Comparison of ENCODE assay signal across 8 cellular contexts in the genomic region with DNA sequence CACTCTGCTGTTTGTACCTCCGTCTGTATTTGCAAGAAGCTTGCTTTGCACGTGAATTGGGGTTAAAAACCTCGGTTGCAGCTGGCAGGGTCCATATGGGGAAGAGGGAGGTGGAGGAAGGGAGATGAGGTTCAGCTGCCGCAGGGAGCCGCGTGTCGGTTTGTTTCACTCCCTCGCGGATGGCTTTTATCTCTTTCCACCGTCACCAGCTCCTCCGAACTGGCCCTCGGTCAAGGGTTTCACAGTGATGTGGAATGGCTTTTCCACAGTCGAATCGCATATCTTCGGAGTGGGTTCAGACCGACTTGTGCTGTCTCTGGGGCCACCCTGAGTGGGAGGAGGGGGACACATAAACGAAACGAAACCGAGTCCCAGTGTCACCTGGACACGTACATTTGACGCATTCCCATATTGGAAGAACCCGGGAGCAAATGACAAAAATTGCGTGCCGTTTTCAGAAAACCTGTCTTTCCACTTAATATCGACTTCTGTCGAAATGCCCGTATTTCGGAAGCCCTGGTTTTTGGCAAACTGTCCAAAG. TPM values are rescaled to one million over a fixed set of nuclear protein-coding genes. Genes with fewer than 3 reads are reported as not detected.
DNase-seq lines count a peak whose midpoint lies in the region; ATAC-seq and TF ChIP-seq lines count a peak whose summit lies in the region.

No MANE protein-coding gene starts in this region.

- no peak overlapping the region for H2AK5ac ChIP-seq in neuronal stem cell (ENCODE audit: low read depth, low read length)

- no peak overlapping the region for H3K23ac ChIP-seq in neuronal stem cell (ENCODE audit: low read depth, low read length, poor library complexity)

- no peaks in the 10 kb centered on the region for H3K27me3 Mint-ChIP-seq in activated T-helper 1 cell treated with anti-CD3 and anti-CD28 coated beads, Interleukin-12 subunit alpha, Interleukin-12 subunit beta, Interleukin-2, Interleukin-4 antibody, amounts not matched to agents 30 ng/mL and 10 ng/mL and 1 ng/mL, durations not matched to agents 14 hours and 24 hours and 36 hours (ENCODE audit: insufficient read depth)

- peak overlapping the region; percentile 76 for H3K18ac ChIP-seq in neuronal stem cell (ENCODE audit: low read length)

- DNase-seq in activated CD4-positive, CD25-positive, alpha-beta regulatory T cell treated with anti-CD3 and anti-CD28 coated beads, Interleukin-2, amount 50 U/mL, for 72 hours = peak; percentile 30
- no peak for DNase-seq in activated CD4-positive, CD25-positive, alpha-beta regulatory T cell (lab: John Stamatoyannopoulos, UW)
- DNase-seq in NCI-H2227 (lab: John Stamatoyannopoulos, UW; ENCODE audit: unreplicated experiment) (peak; percentile 33), foreskin keratinocyte (no peak), neuronal stem cell (ENCODE audit: low spot score) (no peak)
- DNase-seq in activated T-helper 1 cell treated with anti-CD3 and anti-CD28 coated beads, Interleukin-12 subunit alpha, Interleukin-12 subunit beta, Interleukin-2, Interleukin-4 antibody, amounts not matched to agents 30 ng/mL and 10 ng/mL and 1 ng/mL, durations not matched to agents 14 hours and 24 hours and 36 hours (ENCODE audit: low spot score) = peak; percentile 2

- H4K91ac ChIP-seq in neuronal stem cell (ENCODE audit: low read depth, low read length, poor library complexity) = no peak overlapping the region

- ATAC-seq in foreskin keratinocyte = no peak
- no peak for ATAC-seq in HG02970 (IDR thresholded peaks at IDR 0.05; ENCODE audit: low FRiP score, unreplicated experiment)
- ATAC-seq in GM21515 (IDR thresholded peaks at IDR 0.05; ENCODE audit: unreplicated experiment) = no peak

- H3K27ac Mint-ChIP-seq in activated T-helper 1 cell treated with anti-CD3 and anti-CD28 coated beads, Interleukin-12 subunit alpha, Interleukin-12 subunit beta, Interleukin-2, Interleukin-4 antibody, amounts not matched to agents 30 ng/mL and 10 ng/mL and 1 ng/mL, durations not matched to agents 14 hours and 24 hours and 36 hours = peak overlapping the region; percentile 86

- H3K9me3 Mint-ChIP-seq in activated T-helper 1 cell treated with anti-CD3 and anti-CD28 coated beads, Interleukin-12 subunit alpha, Interleukin-12 subunit beta, Interleukin-2, Interleukin-4 antibody, amounts not matched to agents 30 ng/mL and 10 ng/mL and 1 ng/mL, durations not matched to agents 14 hours and 24 hours and 36 hours = no peaks in the 10 kb centered on the region

- H3K14ac ChIP-seq in neuronal stem cell (ENCODE audit: low read length) = no peak overlapping the region

- H3K27ac ChIP-seq in foreskin keratinocyte = peak overlapping the region; percentile 89
- H3K27ac ChIP-seq in neuronal stem cell (replicated peaks; ENCODE audit: low read length) = peak overlapping the region; percentile 86

- peak overlapping the region; percentile 88 for H3K9ac ChIP-seq in neuronal stem cell (ENCODE audit: low read depth, low read length, poor library complexity)

- TF ChIP-seq CTCF in foreskin keratinocyte (conservative IDR thresholded peaks at IDR 0.05) = no peak

- H2BK15ac ChIP-seq in neuronal stem cell (ENCODE audit: low read length) = no peak overlapping the region

- H2BK12ac ChIP-seq in neuronal stem cell (ENCODE audit: low read length) = no peak overlapping the region

- H4K8ac ChIP-seq in neuronal stem cell (ENCODE audit: low read depth, low read length) = no peak overlapping the region

- H3K4me3 ChIP-seq in neuronal stem cell (ENCODE audit: low read length in 2 of 2) = peak overlapping the region; percentile 87 to 92

- H2BK120ac ChIP-seq in neuronal stem cell (ENCODE audit: low read depth, low read length) = no peak overlapping the region

- H3K36me3 ChIP-seq in neuronal stem cell (replicated peaks in 1 of 2; ENCODE audit: control insufficient read depth in 2 of 2, insufficient read depth in 2 of 2, low read length in 2 of 2) = peaks cover 2 to 36% of the 10 kb centered on the region in 2 donors

- intact Hi-C loops in activated T-helper 1 cell treated with anti-CD3 and anti-CD28 coated beads, Interleukin-12 subunit alpha, Interleukin-12 subunit beta, Interleukin-2, Interleukin-4 antibody, amounts not matched to agents 30 ng/mL and 10 ng/mL and 1 ng/mL, durations not matched to agents 14 hours and 24 hours and 36 hours (cut with micrococcal nuclease) = loop anchor here (1.0 to 10.0 kb wide), 8 partner anchors 58 to 1904 kb away; partner anchors contain the start of genes C1GALT1C1, CUL4B, MCTS1 and NDUFA1

- H3K4ac ChIP-seq in neuronal stem cell (ENCODE audit: low read length) = no peak overlapping the region

- WGBS in neuronal stem cell (ENCODE audit: extremely low coverage in 2 of 2, insufficient read length in 2 of 2, insufficient replicate concordance in 1 of 2), 2 donors = no CpG with 5 or more reads among the region's 28 CpGs

- peaks cover 17% of the 10 kb centered on the region for H3K4me1 Mint-ChIP-seq in activated T-helper 1 cell treated with anti-CD3 and anti-CD28 coated beads, Interleukin-12 subunit alpha, Interleukin-12 subunit beta, Interleukin-2, Interleukin-4 antibody, amounts not matched to agents 30 ng/mL and 10 ng/mL and 1 ng/mL, durations not matched to agents 14 hours and 24 hours and 36 hours (ENCODE audit: low read depth)

- no peaks in the 10 kb centered on the region for H3K27me3 ChIP-seq in foreskin keratinocyte
- H3K27me3 ChIP-seq in neuronal stem cell (ENCODE audit: control insufficient read depth in 3 of 3, insufficient read depth in 3 of 3, low read depth in 1 of 3, low read length in 3 of 3) = peaks cover 0 to 23% (median 0%) of the 10 kb centered on the region in 3 experiments

- no peak overlapping the region for H2BK5ac ChIP-seq in neuronal stem cell (ENCODE audit: low read length)

- H3K4me2 ChIP-seq in neuronal stem cell (ENCODE audit: insufficient read depth, low read length, poor library complexity, severe bottlenecking) = peak overlapping the region; percentile 40

- peaks cover 3% of the 10 kb centered on the region for H3K79me1 ChIP-seq in neuronal stem cell (ENCODE audit: low read depth, low read length)

- H3K36me3 Mint-ChIP-seq in activated T-helper 1 cell treated with anti-CD3 and anti-CD28 coated beads, Interleukin-12 subunit alpha, Interleukin-12 subunit beta, Interleukin-2, Interleukin-4 antibody, amounts not matched to agents 30 ng/mL and 10 ng/mL and 1 ng/mL, durations not matched to agents 14 hours and 24 hours and 36 hours (ENCODE audit: low read depth) = peaks cover 23% of the 10 kb centered on the region

- H3K4me3 Mint-ChIP-seq in activated T-helper 1 cell treated with anti-CD3 and anti-CD28 coated beads, Interleukin-12 subunit alpha, Interleukin-12 subunit beta, Interleukin-2, Interleukin-4 antibody, amounts not matched to agents 30 ng/mL and 10 ng/mL and 1 ng/mL, durations not matched to agents 14 hours and 24 hours and 36 hours = peak overlapping the region; percentile 96

- H3K9me3 ChIP-seq in neuronal stem cell (replicated peaks in 1 of 2; ENCODE audit: control insufficient read depth in 2 of 2, insufficient read depth in 1 of 2, low read depth in 1 of 2, low read length in 2 of 2) = no peaks in the 10 kb centered on the region

- H3K4me1 ChIP-seq in foreskin keratinocyte (no peaks in the 10 kb centered on the region), neuronal stem cell (ENCODE audit: control insufficient read depth in 2 of 2, insufficient read depth in 1 of 2, low read depth in 1 of 2, low read length in 2 of 2) (no peaks in the 10 kb centered on the region)

- H2AFZ ChIP-seq in neuronal stem cell (ENCODE audit: low read length) = peak overlapping the region; percentile 84

RNA-seq across cellular contexts. Expression of gene ZBTB33, which starts 0.9 kb away (rescaled TPM):
- 13.0 and 13.4 TPM in 2 replicates for total RNA-seq in activated T-helper 1 cell treated with anti-CD3 and anti-CD28 coated beads, Interleukin-12 subunit alpha, Interleukin-12 subunit beta, Interleukin-2, Interleukin-4 antibody, amounts not matched to agents 30 ng/mL and 10 ng/mL and 1 ng/mL, durations not matched to agents 14 hours and 24 hours and 36 hours
- total RNA-seq in foreskin keratinocyte = 15.9 and 16.2 TPM in 2 replicates
- polyA plus RNA-seq in foreskin keratinocyte = 3.8 and 4.2 TPM in 2 replicates
- 19.0 TPM for polyA plus RNA-seq in neuronal stem cell (2013, experiment 1 of 2)
- polyA plus RNA-seq in neuronal stem cell (2013, experiment 2 of 2) = 19.0 TPM

RNA-seq across cellular contexts. Expression of gene TMEM255A, which starts 59.7 kb away (rescaled TPM):
- total RNA-seq in activated T-helper 1 cell treated with anti-CD3 and anti-CD28 coated beads, Interleukin-12 subunit alpha, Interleukin-12 subunit beta, Interleukin-2, Interleukin-4 antibody, amounts not matched to agents 30 ng/mL and 10 ng/mL and 1 ng/mL, durations not matched to agents 14 hours and 24 hours and 36 hours = not detected in 2 replicates
- total RNA-seq in foreskin keratinocyte = 0.07 TPM in 1 of 2 replicates, not detected in the other
- polyA plus RNA-seq in foreskin keratinocyte = 0.04 TPM in 1 of 2 replicates, not detected in the other
- 7.2 TPM for polyA plus RNA-seq in neuronal stem cell (2013, experiment 1 of 2)
- polyA plus RNA-seq in neuronal stem cell (2013, experiment 2 of 2) = 7.0 TPM

Comparison
In these comparisons a context has a peak if more than half of its experiments do, and no peak if none do; other contexts are left out.
1. DNase-seq: peak in activated CD4-positive, CD25-positive, alpha-beta regulatory T cell treated with anti-CD3 and anti-CD28 coated beads, Interleukin-2, amount 50 U/mL, for 72 hours (single experiment), NCI-H2227 (single experiment) and activated T-helper 1 cell treated with anti-CD3 and anti-CD28 coated beads, Interleukin-12 subunit alpha, Interleukin-12 subunit beta, Interleukin-2, Interleukin-4 antibody, amounts not matched to agents 30 ng/mL and 10 ng/mL and 1 ng/mL, durations not matched to agents 14 hours and 24 hours and 36 hours (single experiment); none in activated CD4-positive, CD25-positive, alpha-beta regulatory T cell (0 of 4), foreskin keratinocyte (0 of 2) and neuronal stem cell (single experiment).